In the genomic region with DNA sequence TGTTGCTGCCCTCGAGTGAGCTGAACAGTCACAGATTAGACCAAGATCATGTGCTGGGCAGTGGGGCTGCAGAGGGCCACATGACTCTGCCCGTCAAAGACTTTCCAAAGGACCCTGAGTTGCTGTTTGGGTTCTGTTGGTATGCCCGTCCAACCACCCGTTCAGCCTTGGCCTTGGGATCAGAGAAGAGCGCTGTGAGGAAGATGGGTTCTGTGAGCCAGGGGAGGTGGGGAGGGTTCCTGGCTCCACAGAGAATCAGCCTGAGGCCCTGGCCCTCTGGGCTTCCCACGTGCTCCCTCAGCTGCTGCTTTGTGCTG, we compare ENCODE assay signal across 11 cellular contexts.
DNase-seq lines count a peak whose midpoint lies in the region; ATAC-seq, FAIRE-seq and TF ChIP-seq lines count a peak whose summit lies in the region.
"Had no signal": no experiment of that assay in that cellular context is flagged by ENCODE, and none has a peak within 500 bp of the region (broad histone marks: within the 10 kb centered on the region; RNA-seq: fewer than 3 reads in every experiment).

No MANE protein-coding gene starts in this region.

- in situ Hi-C loops in HepG2 (cut with HindIII; ENCODE audit: extremely low pct_ligation_motif_present, low pct_unique_long_range_greater_than_20kb), result no loop called here

- TF ChIP-seq RAD21 in HepG2 (CRISPR knock-in tag; IDR thresholded peaks at IDR 0.05), result no peak

- H3K79me2 ChIP-seq in HepG2 (ENCODE audit: insufficient read depth, low read length), result no peaks in the 10 kb centered on the region

- H3K4me1 ChIP-seq in HepG2 (ENCODE audit: insufficient read depth, low read length), result no peaks in the 10 kb centered on the region
- no peaks in the 10 kb centered on the region for H3K4me1 ChIP-seq in right lobe of liver
- H3K4me1 ChIP-seq in left ventricle myocardium inferior, result peaks cover 80% of the 10 kb centered on the region
- H3K4me1 ChIP-seq in upper lobe of right lung, result no peaks in the 10 kb centered on the region

- no peak for DNase-seq in HepG2 (ENCODE audit: low spot score)
- no peak for DNase-seq in right lobe of liver
- no peak for DNase-seq in left ventricle myocardium inferior
- peak; percentile 96 for DNase-seq in pons (ENCODE audit: low spot score)
- DNase-seq in upper lobe of right lung, result no peak
- no peak for DNase-seq in activated CD4-positive, alpha-beta T cell treated with anti-CD3 and anti-CD28 coated beads for 48 hours
- DNase-seq in erythroblast (lab: John Stamatoyannopoulos, UW), result no peak
- DNase-seq: ACHN, SHP77 had no signal

- H3K27ac ChIP-seq in HepG2 (ENCODE audit: extremely low read length, insufficient read depth, low read length) (no peak overlapping the region), right lobe of liver (no peak overlapping the region), left ventricle myocardium inferior (replicated peaks) (peak overlapping the region; percentile 94), upper lobe of right lung (no peak overlapping the region)

- TF ChIP-seq POLR2A in HepG2 (IDR thresholded peaks at IDR 0.05; ENCODE audit: insufficient read depth in 1 of 2, low read depth in 2 of 2, low read length in 2 of 2) (no peak), right lobe of liver (IDR thresholded peaks at IDR 0.05) (no peak), erythroblast (IDR thresholded peaks at IDR 0.05; ENCODE audit: low read length) (no peak)

- no peak overlapping the region for H3K4me2 ChIP-seq in HepG2 (ENCODE audit: low read depth, low read length)

- H3K4me3 ChIP-seq in HepG2 (replicated peaks in 1 of 3; ENCODE audit: insufficient read depth in 1 of 3, low read depth in 2 of 3, low read length in 3 of 3), result no peak overlapping the region
- H3K4me3 ChIP-seq in right lobe of liver, result no peak overlapping the region
- H3K4me3 ChIP-seq in left ventricle myocardium inferior, result no peak overlapping the region
- no peak overlapping the region for H3K4me3 ChIP-seq in upper lobe of right lung
- H3K4me3 ChIP-seq: mucosa of descending colon had no signal

- no peaks in the 10 kb centered on the region for H4K20me1 ChIP-seq in HepG2 (ENCODE audit: insufficient read depth, low read length)

- ATAC-seq in HepG2 (no peak), right lobe of liver (no peak), upper lobe of right lung (no peak), SK-N-SH treated with all-trans-retinoic acid at 6 μM for 48 hours (no peak)

- no peak for TF ChIP-seq EP300 in HepG2 (IDR thresholded peaks at IDR 0.05; ENCODE audit: low read depth in 2 of 2, low read length in 2 of 2)
- no peak for TF ChIP-seq EP300 in HepG2 (CRISPR knock-in tag; IDR thresholded peaks at IDR 0.05; ENCODE audit: borderline replicate concordance)

- H3K27me3 ChIP-seq in HepG2 (ENCODE audit: control insufficient read depth in 1 of 2, insufficient read depth in 2 of 2, low read length in 2 of 2) (no peaks in the 10 kb centered on the region), right lobe of liver (no peaks in the 10 kb centered on the region), left ventricle myocardium inferior (ENCODE audit: low read depth) (no peaks in the 10 kb centered on the region), upper lobe of right lung (no peaks in the 10 kb centered on the region)

- intact Hi-C loops in HepG2 (cut with micrococcal nuclease; ENCODE audit: unreplicated experiment) (no loop called here), right lobe of liver (cut with DNase I) (no loop called here), left ventricle myocardium inferior (cut with micrococcal nuclease) (no loop called here), upper lobe of right lung (cut with DNase I) (no loop called here)

- CTCF ChIA-PET in HepG2 (lab: Yijun Ruan, JAX; ENCODE audit: low intra/inter-chr PET ratio, low total read pairs), result no interaction called here

- no peak overlapping the region for H3K9ac ChIP-seq in HepG2 (ENCODE audit: insufficient read depth, low read depth, low read length)

- POLR2A ChIA-PET in HepG2 (lab: Yijun Ruan, JAX), result no interaction called here

- TF ChIP-seq CTCF in HepG2 (CRISPR knock-in tag; IDR thresholded peaks at IDR 0.05) (no peak), right lobe of liver (IDR thresholded peaks at IDR 0.05) (no peak), left ventricle myocardium inferior (IDR thresholded peaks at IDR 0.05; ENCODE audit: borderline replicate concordance) (no peak), upper lobe of right lung (IDR thresholded peaks at IDR 0.05) (no peak)

- peaks cover 36 to 75% of the 10 kb centered on the region in 2 experiments for H3K36me3 ChIP-seq in HepG2 (replicated peaks in 1 of 2; ENCODE audit: control insufficient read depth in 1 of 2, insufficient read depth in 2 of 2, low read length in 2 of 2)
- peaks cover 0 to 36% (median 1%) of the 10 kb centered on the region in 4 donors for H3K36me3 ChIP-seq in right lobe of liver
- H3K36me3 ChIP-seq in left ventricle myocardium inferior, result peaks cover 36% of the 10 kb centered on the region
- peaks cover 7% of the 10 kb centered on the region for H3K36me3 ChIP-seq in upper lobe of right lung

- no TSS peak for BruUV-seq in HepG2 (replicated peaks; lab: Mats Ljungman, UMichigan)

- 88% methylated on average over 6 of the region's 6 CpGs for WGBS in HepG2 (ENCODE audit: low lambda C conversion rate)
- WGBS in right lobe of liver (ENCODE audit: insufficient coverage, low coverage, low lambda C conversion rate, missing lambda C conversion rate), result no CpG with 5 or more reads among the region's 6 CpGs

- H3K9me3 ChIP-seq in HepG2 (ENCODE audit: low read length) (no peaks in the 10 kb centered on the region), right lobe of liver (no peaks in the 10 kb centered on the region), left ventricle myocardium inferior (replicated peaks) (no peaks in the 10 kb centered on the region), upper lobe of right lung (no peaks in the 10 kb centered on the region)
- H3K9me3 ChIP-seq: mucosa of descending colon had no signal

- no peak for FAIRE-seq in HepG2 (lab: Jason Lieb, UNC)

- no peak overlapping the region for H2AFZ ChIP-seq in HepG2 (ENCODE audit: low read length)

TF ChIP-seq in HepG2, 621 proteins besides CTCF, POLR2A, EP300 and RAD21 (continues in another document):
- TF ChIP-seq AGO1 (IDR thresholded peaks at IDR 0.05; ENCODE audit: low read depth, low read length, poor library complexity, severe bottlenecking), result no peak
- TF ChIP-seq, protein P1, sequence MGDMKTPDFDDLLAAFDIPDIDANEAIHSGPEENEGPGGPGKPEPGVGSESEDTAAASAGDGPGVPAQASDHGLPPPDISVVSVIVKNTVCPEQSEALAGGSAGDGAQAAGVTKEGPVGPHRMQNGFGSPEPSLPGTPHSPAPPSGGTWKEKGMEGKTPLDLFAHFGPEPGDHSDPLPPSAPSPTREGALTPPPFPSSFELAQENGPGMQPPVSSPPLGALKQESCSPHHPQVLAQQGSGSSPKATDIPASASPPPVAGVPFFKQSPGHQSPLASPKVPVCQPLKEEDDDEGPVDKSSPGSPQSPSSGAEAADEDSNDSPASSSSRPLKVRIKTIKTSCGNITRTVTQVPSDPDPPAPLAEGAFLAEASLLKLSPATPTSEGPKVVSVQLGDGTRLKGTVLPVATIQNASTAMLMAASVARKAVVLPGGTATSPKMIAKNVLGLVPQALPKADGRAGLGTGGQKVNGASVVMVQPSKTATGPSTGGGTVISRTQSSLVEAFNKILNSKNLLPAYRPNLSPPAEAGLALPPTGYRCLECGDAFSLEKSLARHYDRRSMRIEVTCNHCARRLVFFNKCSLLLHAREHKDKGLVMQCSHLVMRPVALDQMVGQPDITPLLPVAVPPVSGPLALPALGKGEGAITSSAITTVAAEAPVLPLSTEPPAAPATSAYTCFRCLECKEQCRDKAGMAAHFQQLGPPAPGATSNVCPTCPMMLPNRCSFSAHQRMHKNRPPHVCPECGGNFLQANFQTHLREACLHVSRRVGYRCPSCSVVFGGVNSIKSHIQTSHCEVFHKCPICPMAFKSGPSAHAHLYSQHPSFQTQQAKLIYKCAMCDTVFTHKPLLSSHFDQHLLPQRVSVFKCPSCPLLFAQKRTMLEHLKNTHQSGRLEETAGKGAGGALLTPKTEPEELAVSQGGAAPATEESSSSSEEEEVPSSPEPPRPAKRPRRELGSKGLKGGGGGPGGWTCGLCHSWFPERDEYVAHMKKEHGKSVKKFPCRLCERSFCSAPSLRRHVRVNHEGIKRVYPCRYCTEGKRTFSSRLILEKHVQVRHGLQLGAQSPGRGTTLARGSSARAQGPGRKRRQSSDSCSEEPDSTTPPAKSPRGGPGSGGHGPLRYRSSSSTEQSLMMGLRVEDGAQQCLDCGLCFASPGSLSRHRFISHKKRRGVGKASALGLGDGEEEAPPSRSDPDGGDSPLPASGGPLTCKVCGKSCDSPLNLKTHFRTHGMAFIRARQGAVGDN (CRISPR knock-in tag; IDR thresholded peaks at IDR 0.05), result no peak

TF ChIP-seq in SK-N-SH treated with all-trans-retinoic acid at 6 μM for 48 hours, 23 proteins besides CTCF, POLR2A, EP300 and RAD21 (continues in another document):
- TF ChIP-seq, protein P2, sequence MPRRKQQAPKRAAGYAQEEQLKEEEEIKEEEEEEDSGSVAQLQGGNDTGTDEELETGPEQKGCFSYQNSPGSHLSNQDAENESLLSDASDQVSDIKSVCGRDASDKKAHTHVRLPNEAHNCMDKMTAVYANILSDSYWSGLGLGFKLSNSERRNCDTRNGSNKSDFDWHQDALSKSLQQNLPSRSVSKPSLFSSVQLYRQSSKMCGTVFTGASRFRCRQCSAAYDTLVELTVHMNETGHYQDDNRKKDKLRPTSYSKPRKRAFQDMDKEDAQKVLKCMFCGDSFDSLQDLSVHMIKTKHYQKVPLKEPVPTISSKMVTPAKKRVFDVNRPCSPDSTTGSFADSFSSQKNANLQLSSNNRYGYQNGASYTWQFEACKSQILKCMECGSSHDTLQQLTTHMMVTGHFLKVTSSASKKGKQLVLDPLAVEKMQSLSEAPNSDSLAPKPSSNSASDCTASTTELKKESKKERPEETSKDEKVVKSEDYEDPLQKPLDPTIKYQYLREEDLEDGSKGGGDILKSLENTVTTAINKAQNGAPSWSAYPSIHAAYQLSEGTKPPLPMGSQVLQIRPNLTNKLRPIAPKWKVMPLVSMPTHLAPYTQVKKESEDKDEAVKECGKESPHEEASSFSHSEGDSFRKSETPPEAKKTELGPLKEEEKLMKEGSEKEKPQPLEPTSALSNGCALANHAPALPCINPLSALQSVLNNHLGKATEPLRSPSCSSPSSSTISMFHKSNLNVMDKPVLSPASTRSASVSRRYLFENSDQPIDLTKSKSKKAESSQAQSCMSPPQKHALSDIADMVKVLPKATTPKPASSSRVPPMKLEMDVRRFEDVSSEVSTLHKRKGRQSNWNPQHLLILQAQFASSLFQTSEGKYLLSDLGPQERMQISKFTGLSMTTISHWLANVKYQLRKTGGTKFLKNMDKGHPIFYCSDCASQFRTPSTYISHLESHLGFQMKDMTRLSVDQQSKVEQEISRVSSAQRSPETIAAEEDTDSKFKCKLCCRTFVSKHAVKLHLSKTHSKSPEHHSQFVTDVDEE (CRISPR knock-in tag; IDR thresholded peaks at IDR 0.05), result no peak
